Comparison of ENCODE assay signal across 1 cellular context in the genomic region with DNA sequence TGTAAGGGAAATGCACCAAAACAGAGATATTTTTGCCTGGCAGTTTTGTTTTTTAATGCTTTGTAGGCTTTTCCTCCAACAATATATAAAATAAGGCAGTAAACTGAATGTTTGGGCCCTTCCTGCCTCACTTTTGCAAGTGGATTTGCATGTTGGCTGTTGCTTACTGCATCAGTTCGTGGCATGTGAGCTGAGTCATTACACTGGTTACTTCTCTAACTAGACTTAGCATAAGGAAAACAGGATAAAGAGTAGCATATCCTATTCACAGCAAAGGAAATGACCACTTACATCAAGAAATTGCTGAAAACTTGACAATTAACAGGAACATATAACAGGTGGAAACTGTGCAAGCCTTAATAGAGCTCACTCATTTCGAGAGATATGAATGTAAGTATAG.
TF ChIP-seq lines count a peak whose summit lies in the region.

No MANE protein-coding gene starts in this region.

TF ChIP-seq in endothelial cell of umbilical vein, 7 proteins besides CTCF, POLR2A, EP300 and RAD21:
- TF ChIP-seq, protein P1, sequence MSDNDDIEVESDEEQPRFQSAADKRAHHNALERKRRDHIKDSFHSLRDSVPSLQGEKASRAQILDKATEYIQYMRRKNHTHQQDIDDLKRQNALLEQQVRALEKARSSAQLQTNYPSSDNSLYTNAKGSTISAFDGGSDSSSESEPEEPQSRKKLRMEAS (IDR thresholded peaks at IDR 0.05; ENCODE audit: insufficient read depth, insufficient read length): no peak
- peak; percentile 68 for TF ChIP-seq FOS (IDR thresholded peaks at IDR 0.05; ENCODE audit: borderline replicate concordance, insufficient read depth, low read length)
